Comparison of ENCODE assay signal across 8 cellular contexts in genomic region chr4:128862608-128863313, GRCh38. TPM values are rescaled to one million over a fixed set of nuclear protein-coding genes. Genes with fewer than 3 reads are reported as not detected.
DNase-seq lines count a peak whose midpoint lies in the region; ATAC-seq and TF ChIP-seq lines count a peak whose summit lies in the region.

No MANE protein-coding gene starts in this region.

- H3K9me3 ChIP-seq in ovary: no peaks in the 10 kb centered on the region

- H3K4me1 Mint-ChIP-seq in chondrocyte (ENCODE audit: low read depth): peaks cover 33% of the 10 kb centered on the region

- intact Hi-C loops in ovary (cut with DNase I): loop anchor here (2.0 to 10.0 kb wide), 8 partner anchors 48 to 668 kb away; no protein-coding TSS in a partner anchor

- H3K27ac ChIP-seq in ovary: no peak overlapping the region

- in situ Hi-C loops in GM13977 (cut with MboI; ENCODE audit: low pct_unique_long_range_greater_than_20kb, low sequenced_read_pairs, unreplicated experiment): loop anchor here (10.0 kb wide), 1 partner anchor 48 kb away; no protein-coding TSS in a partner anchor

- H3K4me3 ChIP-seq in ovary: no peak overlapping the region

- DNase-seq in GM13977 (ENCODE audit: low spot score) (peak; percentile 65), T-helper 2 cell (peak in 4 of 5 experiments; percentile 19 to 60 (median 24)), chondrocyte (ENCODE audit: low spot score) (no peak), DMS153 (lab: John Stamatoyannopoulos, UW) (no peak), mucosa of gallbladder (ENCODE audit: low spot score) (no peak), ovary (no peak)
- DNase-seq in stimulated activated CD4-positive, alpha-beta T cell treated with anti-CD3 and anti-CD28 coated beads, Interleukin-4, amount 100 ng/mL, for 48 hours (ENCODE audit: low read depth in 2 of 2): peak; percentile 14 to 21

- H3K36me3 ChIP-seq in ovary: no peaks in the 10 kb centered on the region

- H3K36me3 Mint-ChIP-seq in chondrocyte (ENCODE audit: low read depth): peaks cover 28% of the 10 kb centered on the region

- no peaks in the 10 kb centered on the region for H3K27me3 Mint-ChIP-seq in chondrocyte (ENCODE audit: low read depth)

- H3K9me3 Mint-ChIP-seq in chondrocyte (ENCODE audit: low read depth): no peaks in the 10 kb centered on the region

- H3K27me3 ChIP-seq in ovary: no peaks in the 10 kb centered on the region

- H3K27ac Mint-ChIP-seq in chondrocyte (ENCODE audit: unreplicated experiment): peak overlapping the region; percentile 56

- WGBS in ovary, 3 donors: 85 to 86% (median 86%) methylated on average over 14 of the region's 14 CpGs

- TF ChIP-seq CTCF in GM13977 (IDR thresholded peaks at IDR 0.05; ENCODE audit: extremely low read depth, insufficient read depth, missing control alignments) (no peak), chondrocyte (IDR thresholded peaks at IDR 0.05) (no peak), ovary (IDR thresholded peaks at IDR 0.05) (no peak)

- TF ChIP-seq POLR2A in ovary (IDR thresholded peaks at IDR 0.05): no peak

- peaks cover 7% of the 10 kb centered on the region for H3K4me1 ChIP-seq in ovary (ENCODE audit: insufficient read depth)

- no peak overlapping the region for H3K4me3 Mint-ChIP-seq in chondrocyte (ENCODE audit: unreplicated experiment)

- peak; percentile 82 for ATAC-seq in HG02610 (IDR thresholded peaks at IDR 0.05; ENCODE audit: unreplicated experiment)

- no peak for TF ChIP-seq EP300 in ovary (IDR thresholded peaks at IDR 0.05)

RNA-seq across cellular contexts. Expression of gene JADE1, which starts 53.3 kb away (rescaled TPM):
- total RNA-seq in chondrocyte (28.9 to 34.0 TPM (median 31.4 TPM) in 3 replicates), mucosa of gallbladder (49.8 TPM), ovary (10 to 100 TPM; 27.3 to 48.6 (median 37.5) TPM)
- 10 to 100 TPM; 21.3 to 24.8 TPM for polyA plus RNA-seq in ovary

Comparison
In these comparisons a context has a peak if more than half of its experiments do, and no peak if none do; other contexts are left out.
1. DNase-seq: peak in GM13977 (single experiment), T-helper 2 cell (4 of 5) and stimulated activated CD4-positive, alpha-beta T cell treated with anti-CD3 and anti-CD28 coated beads, Interleukin-4, amount 100 ng/mL, for 48 hours (2 of 2); none in chondrocyte (single experiment), DMS153 (single experiment), mucosa of gallbladder (single experiment) and ovary (0 of 5).